Comparison of ENCODE assay signal across 8 cellular contexts in the genomic region with DNA sequence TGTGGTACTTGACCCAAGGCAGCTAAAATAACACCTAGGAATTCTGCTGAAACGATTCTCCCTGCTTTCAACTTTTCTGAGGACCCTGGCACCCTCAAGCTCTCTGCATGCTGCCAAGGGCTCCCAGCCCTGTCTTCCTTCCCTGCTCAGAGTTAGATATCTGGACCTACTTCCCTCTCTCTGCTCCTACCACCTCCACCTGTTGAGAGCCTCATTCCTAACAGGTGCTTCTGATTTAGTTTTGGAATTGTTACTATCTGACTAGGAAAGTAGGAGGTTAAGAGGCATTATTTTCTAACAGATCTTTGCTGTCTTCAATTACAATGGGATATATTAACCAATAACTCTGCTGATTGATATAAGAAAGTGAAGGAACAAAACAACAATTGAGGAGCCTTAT.
"Had no signal": no experiment of that assay in that cellular context is flagged by ENCODE, and none has a peak within 500 bp of the region (broad histone marks: within the 10 kb centered on the region; RNA-seq: fewer than 3 reads in every experiment).

No MANE protein-coding gene starts in this region.

- H3K4me1 ChIP-seq: HAP-1 had no signal

- H3K4me3 Mint-ChIP-seq: H9, HFFc6 had no signal

- ATAC-seq: HCT116 had no signal

- H3K36me3 ChIP-seq: HAP-1 had no signal

- H2AFZ ChIP-seq: GM23248 had no signal

- H3K9me3 ChIP-seq: HAP-1 had no signal

- H3K4me3 ChIP-seq: GM23248, HAP-1 had no signal

- DNase-seq: GM23248, GOT3, H7, H9, HCEC 1CT, HFFc6 had no signal

- H3K27ac ChIP-seq: GM23248 had no signal

- H3K27ac Mint-ChIP-seq: H9, HFFc6 had no signal

- H3K9me3 Mint-ChIP-seq: H9, HFFc6 had no signal
